Comparison of ENCODE assay signal across 15 cellular contexts in genomic region chr16:14616280-14616679, GRCh38. TPM values are rescaled to one million over a fixed set of nuclear protein-coding genes. Genes with fewer than 3 reads are reported as not detected.
DNase-seq lines count a peak whose midpoint lies in the region; ATAC-seq and TF ChIP-seq lines count a peak whose summit lies in the region.
"Had no signal": no experiment of that assay in that cellular context is flagged by ENCODE, and none has a peak within 500 bp of the region (broad histone marks: within the 10 kb centered on the region; RNA-seq: fewer than 3 reads in every experiment).

No MANE protein-coding gene starts in this region.

- peaks cover 63% of the 10 kb centered on the region for H3K36me3 Mint-ChIP-seq in GM23338 (ENCODE audit: low read depth)
- H3K36me3 Mint-ChIP-seq in activated T-helper 2 cell treated with anti-CD3 and anti-CD28 coated beads, Interferon-gamma antibody, Interleukin-2, Interleukin-4, amounts not matched to agents 10 μg/mL and 5 μg/mL and 100 μg/mL, durations not matched to agents 14 hours and 24 hours and 36 hours (ENCODE audit: low read depth): peaks cover 56% of the 10 kb centered on the region

- H3K4me1 Mint-ChIP-seq in GM23338: no peaks in the 10 kb centered on the region
- H3K4me1 Mint-ChIP-seq in activated T-helper 2 cell treated with anti-CD3 and anti-CD28 coated beads, Interferon-gamma antibody, Interleukin-2, Interleukin-4, amounts not matched to agents 10 μg/mL and 5 μg/mL and 100 μg/mL, durations not matched to agents 14 hours and 24 hours and 36 hours (ENCODE audit: low read depth): no peaks in the 10 kb centered on the region

- peaks cover 4% of the 10 kb centered on the region; the same call in 1 of the 2 replicates for H3K79me2 ChIP-seq in GM23338 (replicated peaks; ENCODE audit: insufficient read depth)

- H3K9me2 ChIP-seq in GM23338 (ENCODE audit: insufficient read depth): no peaks in the 10 kb centered on the region

- H2AFZ ChIP-seq in GM23338: no peak overlapping the region

- H3K27me3 Mint-ChIP-seq in GM23338 (ENCODE audit: insufficient read depth, low read depth, poor library complexity): peaks cover 2% of the 10 kb centered on the region
- no peaks in the 10 kb centered on the region for H3K27me3 Mint-ChIP-seq in activated T-helper 2 cell treated with anti-CD3 and anti-CD28 coated beads, Interferon-gamma antibody, Interleukin-2, Interleukin-4, amounts not matched to agents 10 μg/mL and 5 μg/mL and 100 μg/mL, durations not matched to agents 14 hours and 24 hours and 36 hours (ENCODE audit: low read depth)
- H3K27me3 Mint-ChIP-seq: CD4-positive, CD25-positive, alpha-beta regulatory T cell; CD8-positive, alpha-beta memory T cell had no signal

- H3K9me3 ChIP-seq in right atrium auricular region: no peaks in the 10 kb centered on the region
- no peaks in the 10 kb centered on the region for H3K9me3 ChIP-seq in heart left ventricle
- H3K9me3 ChIP-seq: BLaER1, HAP-1 had no signal

- TF ChIP-seq CTCF in right atrium auricular region (IDR thresholded peaks at IDR 0.05) (no peak), heart left ventricle (IDR thresholded peaks at IDR 0.05) (no peak), GM23338 (conservative IDR thresholded peaks at IDR 0.05; ENCODE audit: low read depth in 2 of 2) (no peak)

- no peak overlapping the region for H3K4me2 ChIP-seq in GM23338
- H3K4me2 ChIP-seq: BLaER1 had no signal

- H3K4me3 Mint-ChIP-seq in GM23338: no peak overlapping the region
- H3K4me3 Mint-ChIP-seq in activated T-helper 2 cell treated with anti-CD3 and anti-CD28 coated beads, Interferon-gamma antibody, Interleukin-2, Interleukin-4, amounts not matched to agents 10 μg/mL and 5 μg/mL and 100 μg/mL, durations not matched to agents 14 hours and 24 hours and 36 hours (ENCODE audit: low read depth): no peak overlapping the region
- H3K4me3 Mint-ChIP-seq: CD4-positive, CD25-positive, alpha-beta regulatory T cell; CD8-positive, alpha-beta memory T cell had no signal

- H3K4me1 ChIP-seq in right atrium auricular region (no peaks in the 10 kb centered on the region), heart left ventricle (no peaks in the 10 kb centered on the region), GM23338 (ENCODE audit: insufficient read depth) (no peaks in the 10 kb centered on the region)
- H3K4me1 ChIP-seq: BLaER1, HAP-1 had no signal

- peak; percentile 36 for DNase-seq in right atrium auricular region (ENCODE audit: low spot score)
- DNase-seq in heart left ventricle: no peak
- DNase-seq in GM23338 (ENCODE audit: low spot score): no peak
- DNase-seq in activated T-helper 2 cell treated with anti-CD3 and anti-CD28 coated beads, Interferon-gamma antibody, Interleukin-2, Interleukin-4, amounts not matched to agents 10 μg/mL and 5 μg/mL and 100 μg/mL, durations not matched to agents 14 hours and 24 hours and 36 hours (ENCODE audit: low spot score): no peak
- DNase-seq in kidney glomerular epithelial cell (lab: John Stamatoyannopoulos, UW): no peak
- DNase-seq in DMS79 treated with DMSO at 0.1 percent for 48 hours (lab: John Stamatoyannopoulos, UW): no peak
- DNase-seq: CD4-positive, CD25-positive, alpha-beta regulatory T cell; CD8-positive, alpha-beta memory T cell; DMS 273 treated with DMSO at 0.1 percent for 48 hours; DMS79; GF-D8; GOT3 had no signal

- 92 to 97% (median 95%) methylated on average over 4 of the region's 4 CpGs for WGBS in heart left ventricle, 4 donors

- no peak overlapping the region for H3K27ac Mint-ChIP-seq in GM23338
- H3K27ac Mint-ChIP-seq in activated T-helper 2 cell treated with anti-CD3 and anti-CD28 coated beads, Interferon-gamma antibody, Interleukin-2, Interleukin-4, amounts not matched to agents 10 μg/mL and 5 μg/mL and 100 μg/mL, durations not matched to agents 14 hours and 24 hours and 36 hours: peak overlapping the region; percentile 28
- H3K27ac Mint-ChIP-seq: CD4-positive, CD25-positive, alpha-beta regulatory T cell had no signal

- H3K36me3 ChIP-seq in right atrium auricular region: peaks cover 48% of the 10 kb centered on the region
- H3K36me3 ChIP-seq in heart left ventricle: peaks cover 0 to 100% (median 92%) of the 10 kb centered on the region in 9 donors
- H3K36me3 ChIP-seq in GM23338 (ENCODE audit: insufficient read depth): peaks cover 40% of the 10 kb centered on the region

- intact Hi-C loops in heart left ventricle (cut with DNase I): no loop called here
- intact Hi-C loops in activated T-helper 2 cell treated with anti-CD3 and anti-CD28 coated beads, Interferon-gamma antibody, Interleukin-2, Interleukin-4, amounts not matched to agents 10 μg/mL and 5 μg/mL and 100 μg/mL, durations not matched to agents 14 hours and 24 hours and 36 hours (cut with micrococcal nuclease): no loop called here

- H3K9me3 Mint-ChIP-seq in GM23338: no peaks in the 10 kb centered on the region
- H3K9me3 Mint-ChIP-seq in activated T-helper 2 cell treated with anti-CD3 and anti-CD28 coated beads, Interferon-gamma antibody, Interleukin-2, Interleukin-4, amounts not matched to agents 10 μg/mL and 5 μg/mL and 100 μg/mL, durations not matched to agents 14 hours and 24 hours and 36 hours: no peaks in the 10 kb centered on the region
- H3K9me3 Mint-ChIP-seq: CD4-positive, CD25-positive, alpha-beta regulatory T cell; CD8-positive, alpha-beta memory T cell had no signal

- no peak overlapping the region for H3K4me3 ChIP-seq in right atrium auricular region
- H3K4me3 ChIP-seq in heart left ventricle: no peak overlapping the region
- H3K4me3 ChIP-seq in GM23338: no peak overlapping the region
- H3K4me3 ChIP-seq: BLaER1, HAP-1 had no signal

- H3K27ac ChIP-seq in right atrium auricular region: no peak overlapping the region
- H3K27ac ChIP-seq in heart left ventricle: no peak overlapping the region
- H3K27ac ChIP-seq in GM23338 (ENCODE audit: low read depth): 0 out of 2 replicates have a peak overlapping the region, but pooled peaks have one; percentile 39
- H3K27ac ChIP-seq: BLaER1, C4-2B had no signal

- TF ChIP-seq POLR2A in heart left ventricle (IDR thresholded peaks at IDR 0.05): no peak

- ATAC-seq in heart left ventricle (no peak), GM23338 (no peak)

- H4K20me1 ChIP-seq in GM23338 (replicated peaks; ENCODE audit: insufficient read depth): no peaks in the 10 kb centered on the region; the same call in 1 of the 2 replicates

- H3F3A ChIP-seq in GM23338 (replicated peaks; ENCODE audit: low read depth): no peaks in the 10 kb centered on the region

- H3K27me3 ChIP-seq in right atrium auricular region (no peaks in the 10 kb centered on the region), heart left ventricle (no peaks in the 10 kb centered on the region), GM23338 (ENCODE audit: insufficient read depth) (no peaks in the 10 kb centered on the region)
- H3K27me3 ChIP-seq: BLaER1 had no signal

TF ChIP-seq in GM23338, 12 proteins besides CTCF, POLR2A, EP300 and RAD21:
- TF ChIP-seq CREB1 (CRISPR knock-in tag; IDR thresholded peaks at IDR 0.05; ENCODE audit: low read depth): no peak
- no peak for TF ChIP-seq STAT1 (IDR thresholded peaks at IDR 0.05; ENCODE audit: unreplicated experiment)
- no peak for TF ChIP-seq ZNF331 (CRISPR knock-in tag; IDR thresholded peaks at IDR 0.05; ENCODE audit: low read depth)

RNA-seq across cellular contexts. Expression of gene PARN, which starts 13.8 kb away (rescaled TPM):
- total RNA-seq in right atrium auricular region: 10 to 100 TPM; 19.5 to 26.0 TPM
- 10 to 100 TPM; 16.3 to 25.9 (median 20.3) TPM for total RNA-seq in heart left ventricle
- 10 to 100 TPM in 1 of 2 donors, 1 to 10 TPM in 1; 7.7 to 16.7 TPM for polyA plus RNA-seq in heart left ventricle
- 43.8 and 61.3 TPM in 2 replicates for total RNA-seq in GM23338 (2014; rRNA removed; shearing (Covaris generic))
- polyA plus RNA-seq in GM23338 (2016; fragmentation: Nextera tagmentation; extraction: Ambion mirVana): 32.5 and 34.3 TPM in 2 replicates
- 52.8 and 56.6 TPM in 2 replicates for total RNA-seq in activated T-helper 2 cell treated with anti-CD3 and anti-CD28 coated beads, Interferon-gamma antibody, Interleukin-2, Interleukin-4, amounts not matched to agents 10 μg/mL and 5 μg/mL and 100 μg/mL, durations not matched to agents 14 hours and 24 hours and 36 hours

RNA-seq across cellular contexts. Expression of gene BFAR, which starts 16.5 kb away (rescaled TPM):
- total RNA-seq in right atrium auricular region (10 to 100 TPM; 23.4 to 24.7 TPM), heart left ventricle (10 to 100 TPM; 30.0 to 47.9 (median 37.2) TPM)
- polyA plus RNA-seq in heart left ventricle (10 to 100 TPM; 21.5 to 52.6 TPM), GM23338 (2016; fragmentation: Nextera tagmentation; extraction: Ambion mirVana) (54.3 and 54.4 TPM in 2 replicates)
- total RNA-seq in GM23338 (2014; rRNA removed; shearing (Covaris generic)): 82.5 and 126 TPM in 2 replicates
- 54.8 and 55.7 TPM in 2 replicates for total RNA-seq in activated T-helper 2 cell treated with anti-CD3 and anti-CD28 coated beads, Interferon-gamma antibody, Interleukin-2, Interleukin-4, amounts not matched to agents 10 μg/mL and 5 μg/mL and 100 μg/mL, durations not matched to agents 14 hours and 24 hours and 36 hours
